ENCODE assay signal across 8 cellular contexts in genomic region chr1:64744492-64745180, GRCh38. TPM values are rescaled to one million over a fixed set of nuclear protein-coding genes. Genes with fewer than 3 reads are reported as not detected.
A peak's percentile ranks its signal among the peaks of the same experiment; 100 is the strongest.
DNase-seq lines count a peak whose midpoint lies in the region; ATAC-seq and TF ChIP-seq lines count a peak whose summit lies in the region.

Gene RAVER2 (plus strand): TSS chr1:64745075. CDS start chr1:64745173, 98 bp downstream.

- H3K27me3 Mint-ChIP-seq in activated T-helper 17 cell treated with anti-CD3 and anti-CD28 coated beads, Interleukin-2, amount 50 U/mL, for 72 hours, result no peaks in the 10 kb centered on the region
- H3K27me3 Mint-ChIP-seq in naive thymus-derived CD8-positive, alpha-beta T cell, result peaks cover 0 to 5% (median 3%) of the 10 kb centered on the region in 5 donors

- TF ChIP-seq POLR2A in stomach (IDR thresholded peaks at IDR 0.05), result no peak

- H3K4me3 ChIP-seq in PC-9 (peak within 1 kb of the TSS; percentile 85), fibroblast of mammary gland (ENCODE audit: control insufficient read depth, low read depth, low read length) (peak within 1 kb of the TSS; percentile 78), stomach (peak within 1 kb of the TSS; percentile 74 to 97 (median 87))

- H3K27ac Mint-ChIP-seq in activated T-helper 17 cell treated with anti-CD3 and anti-CD28 coated beads, Interleukin-2, amount 50 U/mL, for 72 hours, result no peak within 1 kb of the TSS
- H3K27ac Mint-ChIP-seq in naive thymus-derived CD8-positive, alpha-beta T cell, result peak within 1 kb of the TSS; percentile 52 to 92 (median 86)

- WGBS in stomach, 5 donors, result 0 to 1% (median 0%) methylated on average over 16 to 76 of the region's 76 CpGs

- peak; percentile 82 for ATAC-seq in activated T-helper 17 cell treated with anti-CD3 and anti-CD28 coated beads, Interleukin-2, amount 50 U/mL, for 72 hours (replicated peaks)
- peak; percentile 80 to 84 for ATAC-seq in naive thymus-derived CD8-positive, alpha-beta T cell

- H3K4me3 Mint-ChIP-seq in activated T-helper 17 cell treated with anti-CD3 and anti-CD28 coated beads, Interleukin-2, amount 50 U/mL, for 72 hours, result peak within 1 kb of the TSS; percentile 77
- H3K4me3 Mint-ChIP-seq in naive thymus-derived CD8-positive, alpha-beta T cell, result peak within 1 kb of the TSS; percentile 83 to 94 (median 89)

- no peaks in the 10 kb centered on the region for H3K9me2 ChIP-seq in PC-9 (ENCODE audit: insufficient read depth)

- H3K4me1 ChIP-seq in PC-9 (replicated peaks; ENCODE audit: insufficient read depth) (peaks cover 21% of the 10 kb centered on the region; the same call in 1 of the 2 replicates), stomach (peaks cover 0 to 44% (median 25%) of the 10 kb centered on the region in 4 donors)

- H2AFZ ChIP-seq in PC-9, result peak within 1 kb of the TSS; percentile 99

- no peaks in the 10 kb centered on the region for H3K27me3 ChIP-seq in PC-9 (ENCODE audit: insufficient read depth, low read depth)
- H3K27me3 ChIP-seq in stomach, result no peaks in the 10 kb centered on the region

- H3K36me3 ChIP-seq in PC-9 (ENCODE audit: low read depth), result no peaks in the 10 kb centered on the region
- H3K36me3 ChIP-seq in stomach, result no peaks in the 10 kb centered on the region

- H3K4me2 ChIP-seq in PC-9, result peak within 1 kb of the TSS; percentile 97

- peaks cover 6% of the 10 kb centered on the region for H3K4me1 Mint-ChIP-seq in activated T-helper 17 cell treated with anti-CD3 and anti-CD28 coated beads, Interleukin-2, amount 50 U/mL, for 72 hours
- peaks cover 5 to 26% (median 22%) of the 10 kb centered on the region in 4 donors for H3K4me1 Mint-ChIP-seq in naive thymus-derived CD8-positive, alpha-beta T cell

- peak; percentile 62; the same call in 1 of the 2 replicates for TF ChIP-seq CTCF in PC-9 (conservative IDR thresholded peaks at IDR 0.05)
- peak; percentile 43 for TF ChIP-seq CTCF in fibroblast of mammary gland (conservative IDR thresholded peaks at IDR 0.05; ENCODE audit: control insufficient read depth, insufficient read depth, low read depth, low read length)
- TF ChIP-seq CTCF in stomach (IDR thresholded peaks at IDR 0.05), result peak in 4 of 7 experiments; percentile 19 to 48 (median 28)

- H3K9me3 Mint-ChIP-seq in activated T-helper 17 cell treated with anti-CD3 and anti-CD28 coated beads, Interleukin-2, amount 50 U/mL, for 72 hours, result no peaks in the 10 kb centered on the region
- no peaks in the 10 kb centered on the region for H3K9me3 Mint-ChIP-seq in naive thymus-derived CD8-positive, alpha-beta T cell

- H3K36me3 Mint-ChIP-seq in activated T-helper 17 cell treated with anti-CD3 and anti-CD28 coated beads, Interleukin-2, amount 50 U/mL, for 72 hours (ENCODE audit: low read depth), result no peaks in the 10 kb centered on the region
- H3K36me3 Mint-ChIP-seq in naive thymus-derived CD8-positive, alpha-beta T cell, result no peaks in the 10 kb centered on the region

- TSS peak; percentile 21 for BruUV-seq in PC-9 (replicated peaks; lab: Mats Ljungman, UMichigan)

- CTCF ChIA-PET in PC-9 (lab: Charles Lee), result interaction anchor here (0.6 kb wide), 1 partner anchor 54 kb away, joined by 4 read pairs; no protein-coding TSS in a partner anchor

- H3K9me3 ChIP-seq in PC-9 (ENCODE audit: insufficient read depth, low read depth) (no peaks in the 10 kb centered on the region), stomach (no peaks in the 10 kb centered on the region)

- no peak for TF ChIP-seq EP300 in stomach (IDR thresholded peaks at IDR 0.05)

- DNase-seq in NCI-H1436 (lab: John Stamatoyannopoulos, UW), result peak; percentile 61
- DNase-seq in NCI-H1436 treated with DMSO at 0.1 percent for 48 hours (lab: John Stamatoyannopoulos, UW), result no peak
- DNase-seq in HT1080 (ENCODE audit: low read depth), result peak; percentile 69
- peak; percentile 55 to 90 for DNase-seq in PC-9
- DNase-seq in fibroblast of mammary gland (ENCODE audit: low read depth), result peak; percentile 44
- peak; percentile 27 to 86 (median 50) for DNase-seq in naive thymus-derived CD8-positive, alpha-beta T cell
- DNase-seq in stomach, result peak; percentile 79

- H3K27ac ChIP-seq in PC-9 (peak within 1 kb of the TSS; percentile 50), stomach (peak within 1 kb of the TSS; percentile 81 to 90 (median 87))

- no peaks in the 10 kb centered on the region for H4K20me1 ChIP-seq in PC-9 (ENCODE audit: insufficient read depth)

- POLR2A ChIA-PET in PC-9 (lab: Charles Lee; ENCODE audit: unreplicated experiment), result no interaction called here
- POLR2A ChIA-PET in naive thymus-derived CD8-positive, alpha-beta T cell (lab: Charles Lee), result no interaction called here

- intact Hi-C loops in PC-9 (cut with micrococcal nuclease; ENCODE audit: unreplicated experiment), result loop anchor here (5.0 kb wide), 2 partner anchors 78 to 323 kb away; no protein-coding TSS in a partner anchor
- intact Hi-C loops in stomach (cut with DNase I; ENCODE audit: low total_unique reads), result no loop called here

- no peaks in the 10 kb centered on the region for H3F3A ChIP-seq in PC-9 (ENCODE audit: insufficient read depth, low read depth)

- H3K79me2 ChIP-seq in PC-9 (ENCODE audit: low read depth), result no peaks in the 10 kb centered on the region

RNA-seq across cellular contexts. Expression of gene RAVER2, which starts in this region (rescaled TPM):
- 12.4 and 12.5 TPM in 2 replicates for total RNA-seq in HT1080 (2014; rRNA removed; shearing (Covaris generic))
- polyA plus RNA-seq in HT1080 (2015; cell fraction: cytosol; rRNA removed), result 7.9 and 10.4 TPM in 2 replicates
- polyA plus RNA-seq in HT1080 (2015; cell fraction: nucleus; rRNA removed), result 12.2 and 12.3 TPM in 2 replicates
- total RNA-seq in PC-9 (2021) (12.4 and 13.1 TPM in 2 replicates), stomach (10 to 100 TPM in 4 of 5 donors, 1 to 10 TPM in 1; 4.7 to 27.5 (median 23.2) TPM)
- 1 to 10 TPM; 1.5 to 2.5 TPM for total RNA-seq in activated T-helper 17 cell treated with anti-CD3 and anti-CD28 coated beads, Interleukin-2, amount 50 U/mL, for 72 hours
- total RNA-seq in naive thymus-derived CD8-positive, alpha-beta T cell, result 1 to 10 TPM; 5.8 to 6.1 TPM
- polyA plus RNA-seq in naive thymus-derived CD8-positive, alpha-beta T cell, result 1 to 10 TPM in 1 of 3 donors, under 1 TPM in 2; 0.48 to 1.8 (median 0.83) TPM
- 1 to 10 TPM; 5.6 to 9.9 (median 6.3) TPM for polyA plus RNA-seq in stomach
